20 cellular contexts compared by ENCODE assay signal in genomic region chr5:137738947-137739346, GRCh38. TPM values are rescaled to one million over a fixed set of nuclear protein-coding genes. Genes with fewer than 3 reads are reported as not detected.
DNase-seq lines count a peak whose midpoint lies in the region; ATAC-seq, FAIRE-seq and TF ChIP-seq lines count a peak whose summit lies in the region.
"Had no signal": no experiment of that assay in that cellular context is flagged by ENCODE, and none has a peak within 500 bp of the region (broad histone marks: within the 10 kb centered on the region; RNA-seq: fewer than 3 reads in every experiment).

No MANE protein-coding gene starts in this region.

- no peak for TF ChIP-seq CTCF in GM12878 (IDR thresholded peaks at IDR 0.05 in 2 of 3, conservative IDR thresholded peaks at IDR 0.05 in 1 of 3; ENCODE audit: control insufficient read depth in 2 of 3, extremely low read depth in 1 of 3, insufficient read depth in 1 of 3, low read depth in 3 of 3, low read length in 3 of 3)
- TF ChIP-seq CTCF in omental fat pad (IDR thresholded peaks at IDR 0.05) = no peak
- no peak for TF ChIP-seq CTCF in natural killer cell (IDR thresholded peaks at IDR 0.05)

- FAIRE-seq in GM18507 (lab: Jason Lieb, UNC) = peak; percentile 44
- FAIRE-seq in GM12878 (lab: Jason Lieb, UNC) = no peak
- FAIRE-seq: GM12892, GM19239, H1 had no signal

- H3K4me1 Mint-ChIP-seq in activated T-helper 17 cell treated with anti-CD3 and anti-CD28 coated beads, Interleukin-2, amount 50 U/mL, for 72 hours = peaks cover 5% of the 10 kb centered on the region
- H3K4me1 Mint-ChIP-seq in natural killer cell = peaks cover 0 to 6% of the 10 kb centered on the region in 2 donors

- H3K36me3 Mint-ChIP-seq in activated T-helper 17 cell treated with anti-CD3 and anti-CD28 coated beads, Interleukin-2, amount 50 U/mL, for 72 hours (ENCODE audit: low read depth) = no peaks in the 10 kb centered on the region
- H3K36me3 Mint-ChIP-seq in natural killer cell = no peaks in the 10 kb centered on the region

- peaks cover 4% of the 10 kb centered on the region for H3K79me2 ChIP-seq in GM12878 (ENCODE audit: control insufficient read depth, insufficient read depth, low read length)

- peak overlapping the region; percentile 38 for H3K27ac Mint-ChIP-seq in activated T-helper 17 cell treated with anti-CD3 and anti-CD28 coated beads, Interleukin-2, amount 50 U/mL, for 72 hours
- no peak overlapping the region for H3K27ac Mint-ChIP-seq in natural killer cell

- H3K4me3 Mint-ChIP-seq in activated T-helper 17 cell treated with anti-CD3 and anti-CD28 coated beads, Interleukin-2, amount 50 U/mL, for 72 hours = no peak overlapping the region
- H3K4me3 Mint-ChIP-seq in natural killer cell = no peak overlapping the region
- H3K4me3 Mint-ChIP-seq: CD4-positive, CD25-positive, alpha-beta regulatory T cell had no signal

- no TSS peak for BruUV-seq in GM12878 (replicated peaks; lab: Mats Ljungman, UMichigan)

- ATAC-seq in activated T-helper 17 cell treated with anti-CD3 and anti-CD28 coated beads, Interleukin-2, amount 50 U/mL, for 72 hours (replicated peaks) = no peak
- 0 out of 3 replicates have a peak, but pooled peaks have one; percentile 5 for ATAC-seq in GM12878
- no peak for ATAC-seq in omental fat pad (ENCODE audit: low FRiP score)
- ATAC-seq in natural killer cell = no peak
- ATAC-seq in GM18867 (IDR thresholded peaks at IDR 0.05; ENCODE audit: unreplicated experiment) = no peak
- ATAC-seq: HCT116 had no signal

- H3K27me3 ChIP-seq in GM12878 (replicated peaks in 1 of 2; ENCODE audit: control insufficient read depth in 2 of 2, insufficient read depth in 2 of 2, low read length in 1 of 2) = no peaks in the 10 kb centered on the region

- H3K4me2 ChIP-seq in GM12878 (ENCODE audit: control insufficient read depth, insufficient read depth) = no peak overlapping the region

- no peak for TF ChIP-seq EP300 in GM12878 (IDR thresholded peaks at IDR 0.05; ENCODE audit: borderline replicate concordance in 1 of 2, control insufficient read depth in 1 of 2, low read depth in 2 of 2, low read length in 2 of 2)

- no peaks in the 10 kb centered on the region for H4K20me1 ChIP-seq in GM12878 (ENCODE audit: control insufficient read depth, insufficient read depth)

- TF ChIP-seq POLR2A in GM12878 (IDR thresholded peaks at IDR 0.05; ENCODE audit: low read depth, low read length) = no peak

- DNase-seq in EH (ENCODE audit: low read depth) (peak; percentile 68), GM18507 (ENCODE audit: extremely low spot score, insufficient read length, low read depth) (no peak), GM12878 (ENCODE audit: low read depth, low spot score) (no peak), omental fat pad (ENCODE audit: low spot score) (no peak), natural killer cell (no peak)
- DNase-seq: CD4-positive, CD25-positive, alpha-beta regulatory T cell; DMS79 treated with DMSO at 0.1 percent for 48 hours; KBM-7; NCI-H1092 treated with DMSO at 0.1 percent for 48 hours; NCI-H1436 treated with DMSO at 0.1 percent for 48 hours; NCI-H1930; NCI-H774; RPMI8226; SHP77 had no signal

- H3K9ac ChIP-seq in GM12878 (ENCODE audit: control insufficient read depth, insufficient read depth, low read length) = no peak overlapping the region

- no peak overlapping the region for H2AFZ ChIP-seq in GM12878 (ENCODE audit: control insufficient read depth, low read depth, low read length)

- in situ Hi-C loops in GM12878 (cut with MboI) = loop anchor here (5.0 kb wide), 1 partner anchor 82 kb away; no protein-coding TSS in a partner anchor

- CTCF ChIA-PET in GM12878 (lab: Yijun Ruan, JAX) = interaction anchor here (1.0 to 18.4 kb wide), 5 partner anchors 9 to 108 kb away, joined by 3 to 619 read pairs (median 30); no protein-coding TSS in a partner anchor

- H3K9me3 Mint-ChIP-seq in activated T-helper 17 cell treated with anti-CD3 and anti-CD28 coated beads, Interleukin-2, amount 50 U/mL, for 72 hours = no peaks in the 10 kb centered on the region
- no peaks in the 10 kb centered on the region for H3K9me3 Mint-ChIP-seq in natural killer cell

- H3K9me3 ChIP-seq in GM12878 (replicated peaks; ENCODE audit: control insufficient read depth, insufficient read depth, low read length) = no peaks in the 10 kb centered on the region; the same call in 2 of the 3 replicates

- no peaks in the 10 kb centered on the region for H3K27me3 Mint-ChIP-seq in activated T-helper 17 cell treated with anti-CD3 and anti-CD28 coated beads, Interleukin-2, amount 50 U/mL, for 72 hours
- no peaks in the 10 kb centered on the region for H3K27me3 Mint-ChIP-seq in natural killer cell (ENCODE audit: low read depth in 2 of 2)
- H3K27me3 Mint-ChIP-seq: CD4-positive, CD25-positive, alpha-beta regulatory T cell had no signal

- POLR2A ChIA-PET in GM12878 (lab: Charles Lee) = no interaction called here

- SMC1A ChIA-PET in GM12878 (lab: Charles Lee; ENCODE audit: uncharacterized antibody, unreplicated experiment) = interaction anchor here (1.2 to 7.3 kb wide), 4 partner anchors 72 to 149 kb away, joined by 3 to 155 read pairs (median 58); no protein-coding TSS in a partner anchor

- H3K27ac ChIP-seq in GM12878 (ENCODE audit: control insufficient read depth, insufficient read depth) = no peak overlapping the region

- WGBS in GM12878 (ENCODE audit: insufficient coverage, insufficient replicate concordance, low lambda C conversion rate, missing lambda C conversion rate) = 0% methylated on average over 3 of the region's 3 CpGs

- peaks cover 15% of the 10 kb centered on the region for H3K4me1 ChIP-seq in GM12878 (ENCODE audit: control insufficient read depth, insufficient read depth, low read length)

- no peak overlapping the region for H3K4me3 ChIP-seq in GM12878

- intact Hi-C loops in GM12878 (cut with micrococcal nuclease; ENCODE audit: unreplicated experiment) = no loop called here
- intact Hi-C loops in natural killer cell (cut with micrococcal nuclease) = no loop called here

- RAD21 ChIA-PET in GM12878 (lab: Charles Lee; ENCODE audit: unreplicated experiment) = no interaction called here

- H3K36me3 ChIP-seq in GM12878 (ENCODE audit: control insufficient read depth in 2 of 2, insufficient read depth in 2 of 2, low read length in 1 of 2) = no peaks in the 10 kb centered on the region

- no peak for TF ChIP-seq RAD21 in GM12878 (IDR thresholded peaks at IDR 0.05; ENCODE audit: insufficient read depth, low read depth, low read length)

TF ChIP-seq in GM12878, 131 proteins besides CTCF, POLR2A, EP300 and RAD21:
- TF ChIP-seq SRF (IDR thresholded peaks at IDR 0.05; ENCODE audit: low read depth in 2 of 2, low read length in 2 of 2) (no peak), RUNX3 (IDR thresholded peaks at IDR 0.05; ENCODE audit: low read length) (peak; percentile 63), POU2F2 (IDR thresholded peaks at IDR 0.05; ENCODE audit: borderline replicate concordance, low read depth, low read length) (peak; percentile 70; the same call in 1 of the 3 replicates)

RNA-seq across cellular contexts. Expression of gene KLHL3, which starts 3.1 kb away (rescaled TPM):
- 1 to 10 TPM; 5.3 to 9.5 TPM for total RNA-seq in activated T-helper 17 cell treated with anti-CD3 and anti-CD28 coated beads, Interleukin-2, amount 50 U/mL, for 72 hours
- 49.4 and 54.9 TPM in 2 replicates for total RNA-seq in GM12878 (2013; cell fraction: nucleolus; rRNA removed)
- total RNA-seq in GM12878 (2014; rRNA removed) (5.3 and 6.3 TPM in 2 replicates), GM12878 (2014; rRNA removed; fragmentation: Illumina TruSeq; extraction: Trizol) (5.8 and 7.0 TPM in 2 replicates), GM12878 (2021) (11.7 and 14.2 TPM in 2 replicates), omental fat pad (1 to 10 TPM; 1.8 to 9.8 (median 4.0) TPM), natural killer cell (10 to 100 TPM; 11.2 to 14.0 (median 13.2) TPM)
- 6.9 TPM for polyA plus RNA-seq in GM12878 (2011; ENCODE audit: low read depth)
- polyA plus RNA-seq in GM12878 (2011; rRNA removed) (9.9 and 10.6 TPM in 2 replicates), GM12878 (2014; fragmentation: Illumina TruSeq; extraction: Trizol) (6.8 and 6.9 TPM in 2 replicates), GM12878 (2014; fragmentation: Nextera tagmentation; extraction: Ambion mirVana) (1 to 10 TPM; 1.7 to 2.3 TPM), GM12878 (2014; rRNA removed) (7.1 and 10.1 TPM in 2 replicates), GM12878 (2016; fragmentation: Nextera tagmentation; extraction: Ambion mirVana) (1 to 10 TPM; 4.9 to 5.4 TPM)
- 6.1 and 7.2 TPM in 2 replicates for polyA plus RNA-seq in GM12878 (2011; cell fraction: cytosol; rRNA removed)
- polyA plus RNA-seq in GM12878 (2011; cell fraction: nucleus; rRNA removed) = 20.7 and 23.2 TPM in 2 replicates
- polyA plus RNA-seq in GM12878 (2012) = 6.8 and 7.9 TPM in 2 replicates
- polyA minus RNA-seq in GM12878 (2011; rRNA and poly(A)+ RNA removed) = 31.1 and 41.2 TPM in 2 replicates
- 5.2 and 6.0 TPM in 2 replicates for polyA minus RNA-seq in GM12878 (2011; cell fraction: cytosol; rRNA and poly(A)+ RNA removed)
- 17.9 and 24.6 TPM in 2 replicates for polyA minus RNA-seq in GM12878 (2011; cell fraction: nucleus; rRNA and poly(A)+ RNA removed)

RNA-seq across cellular contexts. Expression of gene HNRNPA0, which starts 15.2 kb away (rescaled TPM):
- total RNA-seq in activated T-helper 17 cell treated with anti-CD3 and anti-CD28 coated beads, Interleukin-2, amount 50 U/mL, for 72 hours = 10 to 100 TPM; 30.0 to 35.5 TPM
- 20.8 and 23.0 TPM in 2 replicates for total RNA-seq in GM12878 (2013; cell fraction: nucleolus; rRNA removed)
- total RNA-seq in GM12878 (2014; rRNA removed) = 7.9 and 10.7 TPM in 2 replicates
- total RNA-seq in GM12878 (2014; rRNA removed; fragmentation: Illumina TruSeq; extraction: Trizol) = 12.9 and 14.3 TPM in 2 replicates
- total RNA-seq in GM12878 (2021) = 44.4 and 45.0 TPM in 2 replicates
- 7.0 TPM for polyA plus RNA-seq in GM12878 (2011; ENCODE audit: low read depth)
- polyA plus RNA-seq in GM12878 (2011; rRNA removed) = 15.5 and 18.4 TPM in 2 replicates
- 13.6 and 23.7 TPM in 2 replicates for polyA plus RNA-seq in GM12878 (2011; cell fraction: cytosol; rRNA removed)
- 6.8 and 13.6 TPM in 2 replicates for polyA plus RNA-seq in GM12878 (2011; cell fraction: nucleus; rRNA removed)
- polyA plus RNA-seq in GM12878 (2012) = 23.4 and 29.1 TPM in 2 replicates
- 23.4 and 26.1 TPM in 2 replicates for polyA plus RNA-seq in GM12878 (2014; fragmentation: Illumina TruSeq; extraction: Trizol)
- 1 to 10 TPM; 7.3 to 8.2 TPM for polyA plus RNA-seq in GM12878 (2014; fragmentation: Nextera tagmentation; extraction: Ambion mirVana)
- 37.8 and 48.1 TPM in 2 replicates for polyA plus RNA-seq in GM12878 (2014; rRNA removed)
- polyA plus RNA-seq in GM12878 (2016; fragmentation: Nextera tagmentation; extraction: Ambion mirVana) = 1 to 10 TPM; 6.3 to 9.4 TPM
- 7.8 and 11.1 TPM in 2 replicates for polyA minus RNA-seq in GM12878 (2011; rRNA and poly(A)+ RNA removed)
- 7.7 and 8.0 TPM in 2 replicates for polyA minus RNA-seq in GM12878 (2011; cell fraction: cytosol; rRNA and poly(A)+ RNA removed)
- polyA minus RNA-seq in GM12878 (2011; cell fraction: nucleus; rRNA and poly(A)+ RNA removed) = 7.1 and 12.8 TPM in 2 replicates
- total RNA-seq in omental fat pad = 10 to 100 TPM in 3 of 4 donors, 1 to 10 TPM in 1; 9.7 to 16.9 (median 12.8) TPM
- 10 to 100 TPM; 31.5 to 35.9 (median 33.5) TPM for total RNA-seq in natural killer cell
